In genomic region chr2:42459296-42459695, GRCh38 we compare ENCODE assay signal across 24 cellular contexts. TPM values are rescaled to one million over a fixed set of nuclear protein-coding genes. Genes with fewer than 3 reads are reported as not detected.
"Had no signal": no experiment of that assay in that cellular context is flagged by ENCODE, and none has a peak within 500 bp of the region (broad histone marks: within the 10 kb centered on the region; RNA-seq: fewer than 3 reads in every experiment).

No MANE protein-coding gene starts in this region.

- H3K4me3 ChIP-seq: coronary artery, esophagus squamous epithelium, mucosa of descending colon, right atrium auricular region, smooth muscle cell, testis, transverse colon, uterus had no signal

- DNase-seq: caudate nucleus; effector CD4-positive, alpha-beta T cell; esophagus squamous epithelium; left colon; mucosa of descending colon; posterior cingulate gyrus; stimulated activated CD4-positive, alpha-beta T cell treated with anti-CD3 and anti-CD28 coated beads, Interleukin-4, amount 100 ng/mL, for 1 hour; stimulated activated CD8-positive, alpha-beta memory T cell treated with anti-CD3 and anti-CD28 coated beads, Interleukin-4, amount 100 ng/mL, for 48 hours; testis; transverse colon; uterus had no signal

- H3K27me3 ChIP-seq: esophagus squamous epithelium, right atrium auricular region, testis, transverse colon, uterus had no signal

- H3K27ac ChIP-seq: coronary artery, epithelial cell of prostate, esophagus squamous epithelium, foreskin keratinocyte, right atrium auricular region, testis, transverse colon, uterus had no signal

- H3K36me3 Mint-ChIP-seq: naive thymus-derived CD8-positive, alpha-beta T cell; stimulated activated effector memory CD8-positive, alpha-beta T cell treated with anti-CD3 and anti-CD28 coated beads, Interleukin-12 subunit alpha, Interleukin-12 subunit beta, amount 100 ng/mL, for 72 hours had no signal

- H3K4me1 ChIP-seq: esophagus squamous epithelium, foreskin keratinocyte, right atrium auricular region, testis, uterus had no signal

- ATAC-seq: foreskin keratinocyte; left colon; mucosa of descending colon; naive thymus-derived CD8-positive, alpha-beta T cell; stimulated activated effector memory CD8-positive, alpha-beta T cell treated with anti-CD3 and anti-CD28 coated beads, Interleukin-12 subunit alpha, Interleukin-12 subunit beta, amount 100 ng/mL, for 72 hours had no signal

- H3K4me1 Mint-ChIP-seq: naive thymus-derived CD8-positive, alpha-beta T cell; stimulated activated effector memory CD8-positive, alpha-beta T cell treated with anti-CD3 and anti-CD28 coated beads, Interleukin-12 subunit alpha, Interleukin-12 subunit beta, amount 100 ng/mL, for 72 hours had no signal

- H3K9me3 ChIP-seq: esophagus squamous epithelium, mucosa of descending colon, right atrium auricular region, testis, transverse colon, uterus had no signal

- H3K9me3 Mint-ChIP-seq: naive thymus-derived CD8-positive, alpha-beta T cell; stimulated activated effector memory CD8-positive, alpha-beta T cell treated with anti-CD3 and anti-CD28 coated beads, Interleukin-12 subunit alpha, Interleukin-12 subunit beta, amount 100 ng/mL, for 72 hours; stimulated activated naive CD8-positive, alpha-beta T cell treated with anti-CD3 and anti-CD28 coated beads, Interleukin-15, Interleukin-2, amounts not matched to agents 100 ng/mL and 50 ng/mL, for 24 hours had no signal

- H3K4me3 Mint-ChIP-seq: naive thymus-derived CD8-positive, alpha-beta T cell; stimulated activated effector memory CD8-positive, alpha-beta T cell treated with anti-CD3 and anti-CD28 coated beads, Interleukin-12 subunit alpha, Interleukin-12 subunit beta, amount 100 ng/mL, for 72 hours; stimulated activated naive CD8-positive, alpha-beta T cell treated with anti-CD3 and anti-CD28 coated beads, Interleukin-15, Interleukin-2, amounts not matched to agents 100 ng/mL and 50 ng/mL, for 24 hours had no signal

- H3K27ac Mint-ChIP-seq: naive thymus-derived CD8-positive, alpha-beta T cell; stimulated activated effector memory CD8-positive, alpha-beta T cell treated with anti-CD3 and anti-CD28 coated beads, Interleukin-12 subunit alpha, Interleukin-12 subunit beta, amount 100 ng/mL, for 72 hours; stimulated activated naive CD8-positive, alpha-beta T cell treated with anti-CD3 and anti-CD28 coated beads, Interleukin-15, Interleukin-2, amounts not matched to agents 100 ng/mL and 50 ng/mL, for 24 hours had no signal

- H3K36me3 ChIP-seq: esophagus squamous epithelium, right atrium auricular region, transverse colon, uterus had no signal

- H3K4me2 ChIP-seq: smooth muscle cell had no signal

RNA-seq across cellular contexts. Expression of gene KCNG3, which starts 34.5 kb away (rescaled TPM):
- total RNA-seq: dermis microvascular lymphatic vessel endothelial cell; foreskin keratinocyte; liver; lung microvascular endothelial cell; mesenteric fat pad; naive thymus-derived CD8-positive, alpha-beta T cell; osteocyte; right atrium auricular region; smooth muscle cell had no signal
- polyA plus RNA-seq: foreskin keratinocyte; liver; naive thymus-derived CD8-positive, alpha-beta T cell; smooth muscle cell had no signal
